2 cellular contexts compared by ENCODE assay signal in genomic region chr7:100708395-100708794, GRCh38.
TF ChIP-seq lines count a peak whose summit lies in the region.

No MANE protein-coding gene starts in this region.

TF ChIP-seq in GM23338, 12 proteins besides CTCF, POLR2A, EP300 and RAD21:
- TF ChIP-seq, protein P1, sequence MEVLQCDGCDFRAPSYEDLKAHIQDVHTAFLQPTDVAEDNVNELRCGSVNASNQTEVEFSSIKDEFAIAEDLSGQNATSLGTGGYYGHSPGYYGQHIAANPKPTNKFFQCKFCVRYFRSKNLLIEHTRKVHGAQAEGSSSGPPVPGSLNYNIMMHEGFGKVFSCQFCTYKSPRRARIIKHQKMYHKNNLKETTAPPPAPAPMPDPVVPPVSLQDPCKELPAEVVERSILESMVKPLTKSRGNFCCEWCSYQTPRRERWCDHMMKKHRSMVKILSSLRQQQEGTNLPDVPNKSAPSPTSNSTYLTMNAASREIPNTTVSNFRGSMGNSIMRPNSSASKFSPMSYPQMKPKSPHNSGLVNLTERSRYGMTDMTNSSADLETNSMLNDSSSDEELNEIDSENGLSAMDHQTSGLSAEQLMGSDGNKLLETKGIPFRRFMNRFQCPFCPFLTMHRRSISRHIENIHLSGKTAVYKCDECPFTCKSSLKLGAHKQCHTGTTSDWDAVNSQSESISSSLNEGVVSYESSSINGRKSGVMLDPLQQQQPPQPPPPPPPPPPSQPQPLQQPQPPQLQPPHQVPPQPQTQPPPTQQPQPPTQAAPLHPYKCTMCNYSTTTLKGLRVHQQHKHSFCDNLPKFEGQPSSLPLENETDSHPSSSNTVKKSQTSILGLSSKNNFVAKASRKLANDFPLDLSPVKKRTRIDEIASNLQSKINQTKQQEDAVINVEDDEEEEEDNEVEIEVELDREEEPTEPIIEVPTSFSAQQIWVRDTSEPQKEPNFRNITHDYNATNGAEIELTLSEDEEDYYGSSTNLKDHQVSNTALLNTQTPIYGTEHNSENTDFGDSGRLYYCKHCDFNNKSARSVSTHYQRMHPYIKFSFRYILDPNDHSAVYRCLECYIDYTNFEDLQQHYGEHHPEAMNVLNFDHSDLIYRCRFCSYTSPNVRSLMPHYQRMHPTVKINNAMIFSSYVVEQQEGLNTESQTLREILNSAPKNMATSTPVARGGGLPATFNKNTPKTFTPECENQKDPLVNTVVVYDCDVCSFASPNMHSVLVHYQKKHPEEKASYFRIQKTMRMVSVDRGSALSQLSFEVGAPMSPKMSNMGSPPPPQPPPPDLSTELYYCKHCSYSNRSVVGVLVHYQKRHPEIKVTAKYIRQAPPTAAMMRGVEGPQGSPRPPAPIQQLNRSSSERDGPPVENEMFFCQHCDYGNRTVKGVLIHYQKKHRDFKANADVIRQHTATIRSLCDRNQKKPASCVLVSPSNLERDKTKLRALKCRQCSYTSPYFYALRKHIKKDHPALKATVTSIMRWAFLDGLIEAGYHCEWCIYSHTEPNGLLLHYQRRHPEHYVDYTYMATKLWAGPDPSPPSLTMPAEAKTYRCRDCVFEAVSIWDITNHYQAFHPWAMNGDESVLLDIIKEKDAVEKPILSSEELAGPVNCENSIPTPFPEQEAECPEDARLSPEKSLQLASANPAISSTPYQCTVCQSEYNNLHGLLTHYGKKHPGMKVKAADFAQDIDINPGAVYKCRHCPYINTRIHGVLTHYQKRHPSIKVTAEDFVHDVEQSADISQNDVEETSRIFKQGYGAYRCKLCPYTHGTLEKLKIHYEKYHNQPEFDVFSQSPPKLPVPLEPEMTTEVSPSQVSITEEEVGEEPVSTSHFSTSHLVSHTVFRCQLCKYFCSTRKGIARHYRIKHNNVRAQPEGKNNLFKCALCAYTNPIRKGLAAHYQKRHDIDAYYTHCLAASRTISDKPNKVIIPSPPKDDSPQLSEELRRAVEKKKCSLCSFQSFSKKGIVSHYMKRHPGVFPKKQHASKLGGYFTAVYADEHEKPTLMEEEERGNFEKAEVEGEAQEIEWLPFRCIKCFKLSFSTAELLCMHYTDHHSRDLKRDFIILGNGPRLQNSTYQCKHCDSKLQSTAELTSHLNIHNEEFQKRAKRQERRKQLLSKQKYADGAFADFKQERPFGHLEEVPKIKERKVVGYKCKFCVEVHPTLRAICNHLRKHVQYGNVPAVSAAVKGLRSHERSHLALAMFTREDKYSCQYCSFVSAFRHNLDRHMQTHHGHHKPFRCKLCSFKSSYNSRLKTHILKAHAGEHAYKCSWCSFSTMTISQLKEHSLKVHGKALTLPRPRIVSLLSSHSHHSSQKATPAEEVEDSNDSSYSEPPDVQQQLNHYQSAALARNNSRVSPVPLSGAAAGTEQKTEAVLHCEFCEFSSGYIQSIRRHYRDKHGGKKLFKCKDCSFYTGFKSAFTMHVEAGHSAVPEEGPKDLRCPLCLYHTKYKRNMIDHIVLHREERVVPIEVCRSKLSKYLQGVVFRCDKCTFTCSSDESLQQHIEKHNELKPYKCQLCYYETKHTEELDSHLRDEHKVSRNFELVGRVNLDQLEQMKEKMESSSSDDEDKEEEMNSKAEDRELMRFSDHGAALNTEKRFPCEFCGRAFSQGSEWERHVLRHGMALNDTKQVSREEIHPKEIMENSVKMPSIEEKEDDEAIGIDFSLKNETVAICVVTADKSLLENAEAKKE (CRISPR knock-in tag; IDR thresholded peaks at IDR 0.05) = no peak
- TF ChIP-seq EZH2 (IDR thresholded peaks at IDR 0.05; ENCODE audit: low read depth, unreplicated experiment) = no peak
- no peak for TF ChIP-seq REST (IDR thresholded peaks at IDR 0.05; ENCODE audit: unreplicated experiment)
- TF ChIP-seq JUNB (IDR thresholded peaks at IDR 0.05; ENCODE audit: unreplicated experiment) = no peak
- TF ChIP-seq STAT1 (IDR thresholded peaks at IDR 0.05; ENCODE audit: unreplicated experiment) = no peak
- TF ChIP-seq EZH2phosphoT487 (IDR thresholded peaks at IDR 0.05; ENCODE audit: unreplicated experiment) = no peak
- TF ChIP-seq CREB1 (CRISPR knock-in tag; IDR thresholded peaks at IDR 0.05; ENCODE audit: low read depth) = no peak
- TF ChIP-seq ZNF331 (CRISPR knock-in tag; IDR thresholded peaks at IDR 0.05; ENCODE audit: low read depth) = no peak
- TF ChIP-seq ETS1 (IDR thresholded peaks at IDR 0.05) = no peak
- TF ChIP-seq POLR2AphosphoS5 (IDR thresholded peaks at IDR 0.05; ENCODE audit: low read depth) = no peak
- no peak for TF ChIP-seq ZNF114 (CRISPR knock-in tag; IDR thresholded peaks at IDR 0.05)

TF ChIP-seq in liver, 16 proteins besides CTCF, POLR2A, EP300 and RAD21:
- TF ChIP-seq GABPA (IDR thresholded peaks at IDR 0.05 in 1 of 2, conservative IDR thresholded peaks at IDR 0.05 in 1 of 2) (no peak), HNF4G (IDR thresholded peaks at IDR 0.05) (no peak), NR2F2 (IDR thresholded peaks at IDR 0.05) (no peak), ATF3 (IDR thresholded peaks at IDR 0.05) (no peak), HNF4A (conservative IDR thresholded peaks at IDR 0.05) (no peak), JUND (IDR thresholded peaks at IDR 0.05) (no peak), RXRA (IDR thresholded peaks at IDR 0.05) (no peak), YY1 (IDR thresholded peaks at IDR 0.05) (no peak), FOXA2 (IDR thresholded peaks at IDR 0.05) (no peak), EGR1 (IDR thresholded peaks at IDR 0.05; ENCODE audit: low read depth in 2 of 2) (no peak), FOXA1 (IDR thresholded peaks at IDR 0.05) (no peak)
- TF ChIP-seq, protein P2, sequence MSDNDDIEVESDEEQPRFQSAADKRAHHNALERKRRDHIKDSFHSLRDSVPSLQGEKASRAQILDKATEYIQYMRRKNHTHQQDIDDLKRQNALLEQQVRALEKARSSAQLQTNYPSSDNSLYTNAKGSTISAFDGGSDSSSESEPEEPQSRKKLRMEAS (IDR thresholded peaks at IDR 0.05) = no peak
